ENCODE assay signal across 1 cellular context in the genomic region with DNA sequence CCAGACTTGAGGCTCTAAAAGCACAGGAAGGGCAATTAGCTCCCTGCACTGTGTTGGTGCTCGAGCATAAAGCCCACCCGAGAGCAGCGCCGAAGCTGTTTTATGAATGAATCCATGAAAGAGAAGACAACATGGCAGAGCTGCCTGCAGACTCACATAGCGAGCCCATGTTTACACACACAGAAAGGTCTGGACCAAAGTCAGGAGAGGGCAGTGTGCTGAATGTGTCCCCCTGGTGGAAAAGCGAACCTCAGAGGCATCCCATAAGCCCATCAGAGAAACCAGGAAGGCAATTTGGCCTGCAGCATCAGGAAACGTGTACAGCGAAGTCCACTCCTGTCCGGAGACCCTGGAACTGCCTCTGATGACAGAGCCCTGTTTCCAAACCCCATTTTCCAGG.
TF ChIP-seq lines count a peak whose summit lies in the region.

No MANE protein-coding gene starts in this region.

TF ChIP-seq in HepG2, 621 proteins besides CTCF, POLR2A, EP300 and RAD21 (continues in another document):
- TF ChIP-seq, protein P1, sequence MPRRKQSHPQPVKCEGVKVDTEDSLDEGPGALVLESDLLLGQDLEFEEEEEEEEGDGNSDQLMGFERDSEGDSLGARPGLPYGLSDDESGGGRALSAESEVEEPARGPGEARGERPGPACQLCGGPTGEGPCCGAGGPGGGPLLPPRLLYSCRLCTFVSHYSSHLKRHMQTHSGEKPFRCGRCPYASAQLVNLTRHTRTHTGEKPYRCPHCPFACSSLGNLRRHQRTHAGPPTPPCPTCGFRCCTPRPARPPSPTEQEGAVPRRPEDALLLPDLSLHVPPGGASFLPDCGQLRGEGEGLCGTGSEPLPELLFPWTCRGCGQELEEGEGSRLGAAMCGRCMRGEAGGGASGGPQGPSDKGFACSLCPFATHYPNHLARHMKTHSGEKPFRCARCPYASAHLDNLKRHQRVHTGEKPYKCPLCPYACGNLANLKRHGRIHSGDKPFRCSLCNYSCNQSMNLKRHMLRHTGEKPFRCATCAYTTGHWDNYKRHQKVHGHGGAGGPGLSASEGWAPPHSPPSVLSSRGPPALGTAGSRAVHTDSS (CRISPR knock-in tag; conservative IDR thresholded peaks at IDR 0.05) = no peak
- TF ChIP-seq ZNF768 (CRISPR knock-in tag; IDR thresholded peaks at IDR 0.05) (no peak), KLF13 (CRISPR knock-in tag; IDR thresholded peaks at IDR 0.05) (no peak), FOXA1 (IDR thresholded peaks at IDR 0.05) (no peak), FOXA1 (CRISPR knock-in tag; IDR thresholded peaks at IDR 0.05) (peak; percentile 90), HOXA7 (CRISPR knock-in tag; IDR thresholded peaks at IDR 0.05) (no peak), AGO1 (IDR thresholded peaks at IDR 0.05; ENCODE audit: low read depth, low read length, poor library complexity, severe bottlenecking) (no peak), ZNF446 (CRISPR knock-in tag; IDR thresholded peaks at IDR 0.05) (0 out of 2 replicates have a peak, but pooled peaks have one; percentile 31), ZFP41 (CRISPR knock-in tag; IDR thresholded peaks at IDR 0.05; ENCODE audit: borderline replicate concordance) (no peak), ZNF33B (CRISPR knock-in tag; IDR thresholded peaks at IDR 0.05) (no peak), TRIM24 (CRISPR knock-in tag; IDR thresholded peaks at IDR 0.05) (no peak), ZNF253 (CRISPR knock-in tag; IDR thresholded peaks at IDR 0.05; ENCODE audit: borderline replicate concordance) (no peak), ZNF577 (CRISPR knock-in tag; IDR thresholded peaks at IDR 0.05; ENCODE audit: borderline replicate concordance, low read depth) (no peak), ZNF329 (CRISPR knock-in tag; IDR thresholded peaks at IDR 0.05; ENCODE audit: low read depth) (no peak), ARNT (IDR thresholded peaks at IDR 0.05) (no peak), ZSCAN25 (CRISPR knock-in tag; IDR thresholded peaks at IDR 0.05) (no peak), KAT2B (IDR thresholded peaks at IDR 0.05; ENCODE audit: borderline replicate concordance, low read depth, low read length) (no peak), TBL1XR1 (IDR thresholded peaks at IDR 0.05; ENCODE audit: borderline replicate concordance, low read length, partially characterized antibody) (no peak), ZKSCAN1 (IDR thresholded peaks at IDR 0.05; ENCODE audit: low read length) (no peak), FOXA3 (CRISPR knock-in tag; IDR thresholded peaks at IDR 0.05) (peak; percentile 83), FOSL1 (CRISPR knock-in tag; IDR thresholded peaks at IDR 0.05; ENCODE audit: borderline replicate concordance) (no peak), STAG1 (CRISPR knock-in tag; IDR thresholded peaks at IDR 0.05) (peak; percentile 56), NFE2L1 (CRISPR knock-in tag; IDR thresholded peaks at IDR 0.05; ENCODE audit: borderline replicate concordance) (no peak), RNF2 (conservative IDR thresholded peaks at IDR 0.05; ENCODE audit: low read depth) (no peak), JARID2 (CRISPR knock-in tag; IDR thresholded peaks at IDR 0.05; ENCODE audit: insufficient replicate concordance) (no peak), KDM5A (IDR thresholded peaks at IDR 0.05; ENCODE audit: borderline replicate concordance, low read length) (no peak), SMC3 (IDR thresholded peaks at IDR 0.05; ENCODE audit: low read length) (peak; percentile 77), TCF7 (IDR thresholded peaks at IDR 0.05; ENCODE audit: low read depth) (no peak), CBX2 (IDR thresholded peaks at IDR 0.05; ENCODE audit: low read depth, low read length) (no peak), CBX2 (CRISPR knock-in tag; IDR thresholded peaks at IDR 0.05; ENCODE audit: low read depth) (no peak), ZNF776 (CRISPR knock-in tag; IDR thresholded peaks at IDR 0.05) (no peak), TEAD3 (CRISPR knock-in tag; optimal IDR thresholded peaks at IDR 0.05; ENCODE audit: borderline replicate concordance) (no peak), NCOA1 (CRISPR knock-in tag; IDR thresholded peaks at IDR 0.05) (no peak), FOXP1 (IDR thresholded peaks at IDR 0.05) (no peak), FOXP1 (CRISPR knock-in tag; IDR thresholded peaks at IDR 0.05) (no peak), TSC22D2 (CRISPR knock-in tag; IDR thresholded peaks at IDR 0.05; ENCODE audit: borderline replicate concordance) (no peak), NR2C2 (CRISPR knock-in tag; IDR thresholded peaks at IDR 0.05; ENCODE audit: borderline replicate concordance) (no peak), ZNF460 (CRISPR knock-in tag; IDR thresholded peaks at IDR 0.05; ENCODE audit: borderline replicate concordance) (no peak), ZSCAN22 (CRISPR knock-in tag; IDR thresholded peaks at IDR 0.05) (no peak), CREB1 (IDR thresholded peaks at IDR 0.05) (no peak), CREB1 (CRISPR knock-in tag; IDR thresholded peaks at IDR 0.05) (no peak), ELF1 (CRISPR knock-in tag; IDR thresholded peaks at IDR 0.05) (no peak)
- TF ChIP-seq, protein P2, sequence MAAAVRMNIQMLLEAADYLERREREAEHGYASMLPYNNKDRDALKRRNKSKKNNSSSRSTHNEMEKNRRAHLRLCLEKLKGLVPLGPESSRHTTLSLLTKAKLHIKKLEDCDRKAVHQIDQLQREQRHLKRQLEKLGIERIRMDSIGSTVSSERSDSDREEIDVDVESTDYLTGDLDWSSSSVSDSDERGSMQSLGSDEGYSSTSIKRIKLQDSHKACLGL (CRISPR knock-in tag; IDR thresholded peaks at IDR 0.05) = no peak
- TF ChIP-seq, protein P3, sequence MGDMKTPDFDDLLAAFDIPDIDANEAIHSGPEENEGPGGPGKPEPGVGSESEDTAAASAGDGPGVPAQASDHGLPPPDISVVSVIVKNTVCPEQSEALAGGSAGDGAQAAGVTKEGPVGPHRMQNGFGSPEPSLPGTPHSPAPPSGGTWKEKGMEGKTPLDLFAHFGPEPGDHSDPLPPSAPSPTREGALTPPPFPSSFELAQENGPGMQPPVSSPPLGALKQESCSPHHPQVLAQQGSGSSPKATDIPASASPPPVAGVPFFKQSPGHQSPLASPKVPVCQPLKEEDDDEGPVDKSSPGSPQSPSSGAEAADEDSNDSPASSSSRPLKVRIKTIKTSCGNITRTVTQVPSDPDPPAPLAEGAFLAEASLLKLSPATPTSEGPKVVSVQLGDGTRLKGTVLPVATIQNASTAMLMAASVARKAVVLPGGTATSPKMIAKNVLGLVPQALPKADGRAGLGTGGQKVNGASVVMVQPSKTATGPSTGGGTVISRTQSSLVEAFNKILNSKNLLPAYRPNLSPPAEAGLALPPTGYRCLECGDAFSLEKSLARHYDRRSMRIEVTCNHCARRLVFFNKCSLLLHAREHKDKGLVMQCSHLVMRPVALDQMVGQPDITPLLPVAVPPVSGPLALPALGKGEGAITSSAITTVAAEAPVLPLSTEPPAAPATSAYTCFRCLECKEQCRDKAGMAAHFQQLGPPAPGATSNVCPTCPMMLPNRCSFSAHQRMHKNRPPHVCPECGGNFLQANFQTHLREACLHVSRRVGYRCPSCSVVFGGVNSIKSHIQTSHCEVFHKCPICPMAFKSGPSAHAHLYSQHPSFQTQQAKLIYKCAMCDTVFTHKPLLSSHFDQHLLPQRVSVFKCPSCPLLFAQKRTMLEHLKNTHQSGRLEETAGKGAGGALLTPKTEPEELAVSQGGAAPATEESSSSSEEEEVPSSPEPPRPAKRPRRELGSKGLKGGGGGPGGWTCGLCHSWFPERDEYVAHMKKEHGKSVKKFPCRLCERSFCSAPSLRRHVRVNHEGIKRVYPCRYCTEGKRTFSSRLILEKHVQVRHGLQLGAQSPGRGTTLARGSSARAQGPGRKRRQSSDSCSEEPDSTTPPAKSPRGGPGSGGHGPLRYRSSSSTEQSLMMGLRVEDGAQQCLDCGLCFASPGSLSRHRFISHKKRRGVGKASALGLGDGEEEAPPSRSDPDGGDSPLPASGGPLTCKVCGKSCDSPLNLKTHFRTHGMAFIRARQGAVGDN (CRISPR knock-in tag; IDR thresholded peaks at IDR 0.05) = no peak
- TF ChIP-seq, protein P4, sequence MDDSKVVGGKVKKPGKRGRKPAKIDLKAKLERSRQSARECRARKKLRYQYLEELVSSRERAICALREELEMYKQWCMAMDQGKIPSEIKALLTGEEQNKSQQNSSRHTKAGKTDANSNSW (CRISPR knock-in tag; IDR thresholded peaks at IDR 0.05; ENCODE audit: borderline replicate concordance) = no peak
- TF ChIP-seq, protein P5, sequence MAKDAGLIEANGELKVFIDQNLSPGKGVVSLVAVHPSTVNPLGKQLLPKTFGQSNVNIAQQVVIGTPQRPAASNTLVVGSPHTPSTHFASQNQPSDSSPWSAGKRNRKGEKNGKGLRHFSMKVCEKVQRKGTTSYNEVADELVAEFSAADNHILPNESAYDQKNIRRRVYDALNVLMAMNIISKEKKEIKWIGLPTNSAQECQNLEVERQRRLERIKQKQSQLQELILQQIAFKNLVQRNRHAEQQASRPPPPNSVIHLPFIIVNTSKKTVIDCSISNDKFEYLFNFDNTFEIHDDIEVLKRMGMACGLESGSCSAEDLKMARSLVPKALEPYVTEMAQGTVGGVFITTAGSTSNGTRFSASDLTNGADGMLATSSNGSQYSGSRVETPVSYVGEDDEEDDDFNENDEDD (CRISPR knock-in tag; IDR thresholded peaks at IDR 0.05; ENCODE audit: borderline replicate concordance) = no peak
- TF ChIP-seq, protein P6, sequence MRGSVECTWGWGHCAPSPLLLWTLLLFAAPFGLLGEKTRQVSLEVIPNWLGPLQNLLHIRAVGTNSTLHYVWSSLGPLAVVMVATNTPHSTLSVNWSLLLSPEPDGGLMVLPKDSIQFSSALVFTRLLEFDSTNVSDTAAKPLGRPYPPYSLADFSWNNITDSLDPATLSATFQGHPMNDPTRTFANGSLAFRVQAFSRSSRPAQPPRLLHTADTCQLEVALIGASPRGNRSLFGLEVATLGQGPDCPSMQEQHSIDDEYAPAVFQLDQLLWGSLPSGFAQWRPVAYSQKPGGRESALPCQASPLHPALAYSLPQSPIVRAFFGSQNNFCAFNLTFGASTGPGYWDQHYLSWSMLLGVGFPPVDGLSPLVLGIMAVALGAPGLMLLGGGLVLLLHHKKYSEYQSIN (CRISPR knock-in tag; IDR thresholded peaks at IDR 0.05; ENCODE audit: borderline replicate concordance) = no peak
- TF ChIP-seq, protein P7, sequence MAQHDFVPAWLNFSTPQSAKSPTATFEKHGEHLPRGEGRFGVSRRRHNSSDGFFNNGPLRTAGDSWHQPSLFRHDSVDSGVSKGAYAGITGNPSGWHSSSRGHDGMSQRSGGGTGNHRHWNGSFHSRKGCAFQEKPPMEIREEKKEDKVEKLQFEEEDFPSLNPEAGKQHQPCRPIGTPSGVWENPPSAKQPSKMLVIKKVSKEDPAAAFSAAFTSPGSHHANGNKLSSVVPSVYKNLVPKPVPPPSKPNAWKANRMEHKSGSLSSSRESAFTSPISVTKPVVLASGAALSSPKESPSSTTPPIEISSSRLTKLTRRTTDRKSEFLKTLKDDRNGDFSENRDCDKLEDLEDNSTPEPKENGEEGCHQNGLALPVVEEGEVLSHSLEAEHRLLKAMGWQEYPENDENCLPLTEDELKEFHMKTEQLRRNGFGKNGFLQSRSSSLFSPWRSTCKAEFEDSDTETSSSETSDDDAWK (CRISPR knock-in tag; IDR thresholded peaks at IDR 0.05) = no peak
- TF ChIP-seq, protein P8, sequence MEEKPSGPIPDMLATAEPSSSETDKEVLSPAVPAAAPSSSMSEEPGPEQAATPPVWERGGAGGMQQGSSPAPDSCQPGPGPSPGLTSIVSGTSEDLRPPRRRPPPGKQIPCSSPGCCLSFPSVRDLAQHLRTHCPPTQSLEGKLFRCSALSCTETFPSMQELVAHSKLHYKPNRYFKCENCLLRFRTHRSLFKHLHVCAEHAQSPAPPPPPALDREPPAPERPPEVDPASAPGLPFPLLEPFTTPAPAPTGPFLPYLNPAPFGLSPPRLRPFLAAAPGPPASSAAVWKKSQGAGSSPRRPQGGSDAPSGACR (CRISPR knock-in tag; IDR thresholded peaks at IDR 0.05) = no peak
- TF ChIP-seq, protein P9, sequence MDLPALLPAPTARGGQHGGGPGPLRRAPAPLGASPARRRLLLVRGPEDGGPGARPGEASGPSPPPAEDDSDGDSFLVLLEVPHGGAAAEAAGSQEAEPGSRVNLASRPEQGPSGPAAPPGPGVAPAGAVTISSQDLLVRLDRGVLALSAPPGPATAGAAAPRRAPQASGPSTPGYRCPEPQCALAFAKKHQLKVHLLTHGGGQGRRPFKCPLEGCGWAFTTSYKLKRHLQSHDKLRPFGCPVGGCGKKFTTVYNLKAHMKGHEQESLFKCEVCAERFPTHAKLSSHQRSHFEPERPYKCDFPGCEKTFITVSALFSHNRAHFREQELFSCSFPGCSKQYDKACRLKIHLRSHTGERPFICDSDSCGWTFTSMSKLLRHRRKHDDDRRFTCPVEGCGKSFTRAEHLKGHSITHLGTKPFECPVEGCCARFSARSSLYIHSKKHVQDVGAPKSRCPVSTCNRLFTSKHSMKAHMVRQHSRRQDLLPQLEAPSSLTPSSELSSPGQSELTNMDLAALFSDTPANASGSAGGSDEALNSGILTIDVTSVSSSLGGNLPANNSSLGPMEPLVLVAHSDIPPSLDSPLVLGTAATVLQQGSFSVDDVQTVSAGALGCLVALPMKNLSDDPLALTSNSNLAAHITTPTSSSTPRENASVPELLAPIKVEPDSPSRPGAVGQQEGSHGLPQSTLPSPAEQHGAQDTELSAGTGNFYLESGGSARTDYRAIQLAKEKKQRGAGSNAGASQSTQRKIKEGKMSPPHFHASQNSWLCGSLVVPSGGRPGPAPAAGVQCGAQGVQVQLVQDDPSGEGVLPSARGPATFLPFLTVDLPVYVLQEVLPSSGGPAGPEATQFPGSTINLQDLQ (CRISPR knock-in tag; IDR thresholded peaks at IDR 0.05) = no peak
- TF ChIP-seq, protein P10, sequence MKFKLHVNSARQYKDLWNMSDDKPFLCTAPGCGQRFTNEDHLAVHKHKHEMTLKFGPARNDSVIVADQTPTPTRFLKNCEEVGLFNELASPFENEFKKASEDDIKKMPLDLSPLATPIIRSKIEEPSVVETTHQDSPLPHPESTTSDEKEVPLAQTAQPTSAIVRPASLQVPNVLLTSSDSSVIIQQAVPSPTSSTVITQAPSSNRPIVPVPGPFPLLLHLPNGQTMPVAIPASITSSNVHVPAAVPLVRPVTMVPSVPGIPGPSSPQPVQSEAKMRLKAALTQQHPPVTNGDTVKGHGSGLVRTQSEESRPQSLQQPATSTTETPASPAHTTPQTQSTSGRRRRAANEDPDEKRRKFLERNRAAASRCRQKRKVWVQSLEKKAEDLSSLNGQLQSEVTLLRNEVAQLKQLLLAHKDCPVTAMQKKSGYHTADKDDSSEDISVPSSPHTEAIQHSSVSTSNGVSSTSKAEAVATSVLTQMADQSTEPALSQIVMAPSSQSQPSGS (CRISPR knock-in tag; IDR thresholded peaks at IDR 0.05) = no peak
- TF ChIP-seq, protein P11, sequence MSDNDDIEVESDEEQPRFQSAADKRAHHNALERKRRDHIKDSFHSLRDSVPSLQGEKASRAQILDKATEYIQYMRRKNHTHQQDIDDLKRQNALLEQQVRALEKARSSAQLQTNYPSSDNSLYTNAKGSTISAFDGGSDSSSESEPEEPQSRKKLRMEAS (IDR thresholded peaks at IDR 0.05) = no peak
- TF ChIP-seq, protein P12, sequence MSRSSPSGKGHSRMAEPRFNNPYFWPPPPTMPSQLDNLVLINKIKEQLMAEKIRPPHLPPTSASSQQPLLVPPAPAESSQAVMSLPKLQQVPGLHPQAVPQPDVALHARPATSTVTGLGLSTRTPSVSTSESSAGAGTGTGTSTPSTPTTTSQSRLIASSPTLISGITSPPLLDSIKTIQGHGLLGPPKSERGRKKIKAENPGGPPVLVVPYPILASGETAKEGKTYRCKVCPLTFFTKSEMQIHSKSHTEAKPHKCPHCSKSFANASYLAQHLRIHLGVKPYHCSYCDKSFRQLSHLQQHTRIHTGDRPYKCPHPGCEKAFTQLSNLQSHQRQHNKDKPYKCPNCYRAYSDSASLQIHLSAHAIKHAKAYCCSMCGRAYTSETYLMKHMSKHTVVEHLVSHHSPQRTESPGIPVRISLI (CRISPR knock-in tag; IDR thresholded peaks at IDR 0.05; ENCODE audit: borderline replicate concordance) = no peak
- TF ChIP-seq, protein P13, sequence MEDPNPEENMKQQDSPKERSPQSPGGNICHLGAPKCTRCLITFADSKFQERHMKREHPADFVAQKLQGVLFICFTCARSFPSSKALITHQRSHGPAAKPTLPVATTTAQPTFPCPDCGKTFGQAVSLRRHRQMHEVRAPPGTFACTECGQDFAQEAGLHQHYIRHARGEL (CRISPR knock-in tag; IDR thresholded peaks at IDR 0.05) = peak; percentile 66
